20 cellular contexts compared by ENCODE assay signal in the genomic region with DNA sequence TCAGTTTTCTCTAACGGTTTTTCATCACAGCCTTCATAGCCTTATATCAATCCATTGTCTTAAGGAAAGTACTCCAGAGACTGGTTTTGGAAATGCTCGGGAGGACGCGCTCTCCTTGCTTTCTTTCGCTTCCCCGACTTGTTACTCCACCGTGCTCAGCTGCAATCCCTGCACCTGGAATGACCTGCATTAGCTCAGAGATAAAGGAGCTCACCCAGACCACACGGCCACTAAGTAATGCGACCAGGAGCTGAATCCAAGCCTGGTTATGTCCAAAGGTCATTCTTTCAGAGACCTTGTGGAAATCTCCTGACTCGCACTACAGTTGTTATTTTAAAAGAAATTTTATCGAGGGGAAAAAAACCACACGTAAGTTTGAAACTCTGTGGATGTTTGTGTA.
DNase-seq lines count a peak whose midpoint lies in the region; FAIRE-seq and TF ChIP-seq lines count a peak whose summit lies in the region.
"Had no signal": no experiment of that assay in that cellular context is flagged by ENCODE, and none has a peak within 500 bp of the region (broad histone marks: within the 10 kb centered on the region; RNA-seq: fewer than 3 reads in every experiment).

No MANE protein-coding gene starts in this region.

- H3K27me3 Mint-ChIP-seq in astrocyte (ENCODE audit: low read depth, unreplicated experiment) = no peaks in the 10 kb centered on the region

- H3K9me3 ChIP-seq in HUES48 (ENCODE audit: control insufficient read depth, insufficient read depth, low read length) (no peaks in the 10 kb centered on the region), astrocyte (ENCODE audit: insufficient read depth, low read depth, low read length) (no peaks in the 10 kb centered on the region), liver (ENCODE audit: control insufficient read depth in 4 of 4, low read length in 3 of 4) (no peaks in the 10 kb centered on the region), small intestine (ENCODE audit: control insufficient read depth, low read depth) (no peaks in the 10 kb centered on the region)
- H3K9me3 ChIP-seq in effector memory CD4-positive, alpha-beta T cell (ENCODE audit: control insufficient read depth, low read length) = no peaks in the 10 kb centered on the region
- H3K9me3 ChIP-seq: A549, BLaER1, HAP-1 had no signal

- H3K27ac ChIP-seq in HUES48 (ENCODE audit: low read depth, low read length) (peak overlapping the region; percentile 10), astrocyte (ENCODE audit: low read depth, low read length) (no peak overlapping the region), liver (ENCODE audit: low read depth in 1 of 2, low read length in 2 of 2) (peak overlapping the region; percentile 32 to 54), small intestine (ENCODE audit: low read depth in 1 of 2, low read length in 1 of 2) (no peak overlapping the region)
- H3K27ac ChIP-seq in effector memory CD4-positive, alpha-beta T cell (ENCODE audit: insufficient read depth, low read length, poor library complexity, severe bottlenecking) = no peak overlapping the region
- H3K27ac ChIP-seq: A549, BLaER1, RWPE1 had no signal

- H3K36me3 ChIP-seq in HUES48 (ENCODE audit: control insufficient read depth, insufficient read depth, low read length) (peaks cover 86% of the 10 kb centered on the region), astrocyte (ENCODE audit: insufficient read depth, low read length) (no peaks in the 10 kb centered on the region), liver (ENCODE audit: control insufficient read depth in 4 of 4, insufficient read depth in 3 of 4, low read depth in 1 of 4, low read length in 3 of 4) (peaks cover 0 to 2% (median 0%) of the 10 kb centered on the region in 4 donors), small intestine (ENCODE audit: control insufficient read depth in 2 of 2, insufficient read depth in 2 of 2, low read length in 2 of 2) (no peaks in the 10 kb centered on the region)
- H3K36me3 ChIP-seq in effector memory CD4-positive, alpha-beta T cell (ENCODE audit: control insufficient read depth, insufficient read depth, low read length) = peaks cover 4% of the 10 kb centered on the region
- H3K36me3 ChIP-seq: HAP-1 had no signal

- H3K36me3 Mint-ChIP-seq in astrocyte (ENCODE audit: low read depth, unreplicated experiment) = peaks cover 15% of the 10 kb centered on the region

- H2AFZ ChIP-seq in astrocyte (ENCODE audit: low read depth, low read length) = no peak overlapping the region

- no peaks in the 10 kb centered on the region for H3K4me1 ChIP-seq in HUES48 (ENCODE audit: control insufficient read depth, insufficient read depth, low read length)
- no peaks in the 10 kb centered on the region for H3K4me1 ChIP-seq in astrocyte (ENCODE audit: insufficient read depth, low read length)
- peaks cover 0 to 34% (median 14%) of the 10 kb centered on the region in 4 donors for H3K4me1 ChIP-seq in liver (ENCODE audit: control insufficient read depth in 4 of 4, insufficient read depth in 4 of 4, low read length in 3 of 4)
- no peaks in the 10 kb centered on the region for H3K4me1 ChIP-seq in small intestine (ENCODE audit: control insufficient read depth in 2 of 2, insufficient read depth in 1 of 2, low read depth in 1 of 2, low read length in 1 of 2)
- H3K4me1 ChIP-seq in effector memory CD4-positive, alpha-beta T cell (ENCODE audit: control insufficient read depth, insufficient read depth, low read length, poor library complexity, severe bottlenecking) = no peaks in the 10 kb centered on the region
- H3K4me1 ChIP-seq: A549, BLaER1, HAP-1 had no signal

- no peak overlapping the region for H3K4me3 ChIP-seq in HUES48 (ENCODE audit: low read depth, low read length)
- no peak overlapping the region for H3K4me3 ChIP-seq in astrocyte (ENCODE audit: insufficient read depth, low read depth, low read length)
- H3K4me3 ChIP-seq in liver (ENCODE audit: low read depth in 1 of 3, low read length in 3 of 3) = peak overlapping the region; percentile 31 to 74 (median 63)
- H3K4me3 ChIP-seq in small intestine (ENCODE audit: low read depth in 1 of 2, low read length in 2 of 2) = no peak overlapping the region
- H3K4me3 ChIP-seq in effector memory CD4-positive, alpha-beta T cell (ENCODE audit: insufficient read depth, low read depth, low read length, poor library complexity, severe bottlenecking) = no peak overlapping the region
- H3K4me3 ChIP-seq: A549, BLaER1, HAP-1, K562 had no signal

- H3K4me3 Mint-ChIP-seq in astrocyte (ENCODE audit: unreplicated experiment) = no peak overlapping the region
- H3K4me3 Mint-ChIP-seq: CD8-positive, alpha-beta T cell had no signal

- H3K79me2 ChIP-seq in astrocyte (ENCODE audit: insufficient read depth, low read length) = no peaks in the 10 kb centered on the region

- FAIRE-seq in astrocyte (lab: Jason Lieb, UNC) (no peak), small intestine (lab: Jason Lieb, UNC) (no peak), D721Med (lab: Jason Lieb, UNC) (no peak)
- FAIRE-seq: A549, HTR-8/SVneo, K562 had no signal

- peak in 1 of 2 donors; percentile 28 for TF ChIP-seq RAD21 in liver (IDR thresholded peaks at IDR 0.05)

- no peaks in the 10 kb centered on the region for H3K9me3 Mint-ChIP-seq in astrocyte (ENCODE audit: unreplicated experiment)
- H3K9me3 Mint-ChIP-seq: CD8-positive, alpha-beta T cell had no signal

- no peaks in the 10 kb centered on the region for H3K4me1 Mint-ChIP-seq in astrocyte (ENCODE audit: low read depth, unreplicated experiment)

- H3K4me2 ChIP-seq in astrocyte (ENCODE audit: low read length) = no peak overlapping the region
- H3K4me2 ChIP-seq: A549, BLaER1 had no signal

- H3K27me3 ChIP-seq in HUES48 (ENCODE audit: control insufficient read depth, insufficient read depth, low read length) (no peaks in the 10 kb centered on the region), astrocyte (ENCODE audit: insufficient read depth, low read length) (no peaks in the 10 kb centered on the region), liver (ENCODE audit: control insufficient read depth in 4 of 4, insufficient read depth in 4 of 4, low read length in 3 of 4) (no peaks in the 10 kb centered on the region), small intestine (ENCODE audit: control insufficient read depth in 2 of 2, insufficient read depth in 2 of 2, low read length in 2 of 2) (no peaks in the 10 kb centered on the region)
- no peaks in the 10 kb centered on the region for H3K27me3 ChIP-seq in effector memory CD4-positive, alpha-beta T cell (replicated peaks; ENCODE audit: control insufficient read depth, insufficient read depth, low read length, poor library complexity, severe bottlenecking)
- H3K27me3 ChIP-seq: BLaER1 had no signal

- WGBS in liver = 42% methylated on average over 12 of the region's 12 CpGs
- 23 to 68% (median 39%) methylated on average over 12 of the region's 12 CpGs for WGBS in small intestine, 3 donors

- H4K20me1 ChIP-seq in astrocyte (ENCODE audit: insufficient read depth, low read length) = no peaks in the 10 kb centered on the region
- H4K20me1 ChIP-seq: BLaER1 had no signal

- H3K27ac Mint-ChIP-seq in astrocyte (ENCODE audit: unreplicated experiment) = peak overlapping the region; percentile 38
- H3K27ac Mint-ChIP-seq: CD8-positive, alpha-beta T cell had no signal

- TF ChIP-seq CTCF in astrocyte (IDR thresholded peaks at IDR 0.05; ENCODE audit: insufficient read depth, low read depth, low read length) (no peak), liver (IDR thresholded peaks at IDR 0.05; ENCODE audit: low read depth, low read length, missing input control) (no peak), D721Med (IDR thresholded peaks at IDR 0.05; ENCODE audit: insufficient read depth, missing control alignments) (no peak)

- H3K9ac ChIP-seq in HUES48 (ENCODE audit: low read depth, low read length) = no peak overlapping the region
- no peak overlapping the region for H3K9ac ChIP-seq in astrocyte (ENCODE audit: low read length)
- H3K9ac ChIP-seq in liver (ENCODE audit: low read depth in 1 of 2, low read length in 2 of 2) = peak overlapping the region; percentile 64 to 80
- H3K9ac ChIP-seq: BLaER1 had no signal

- DNase-seq in astrocyte (ENCODE audit: low read depth) = no peak
- peak; percentile 65 for DNase-seq in small intestine
- DNase-seq in NCI-H526 (lab: John Stamatoyannopoulos, UW) = no peak
- DNase-seq in D721Med (ENCODE audit: insufficient read length, low spot score) = no peak
- DNase-seq in effector memory CD4-positive, alpha-beta T cell = no peak
- no peak for DNase-seq in GOT3 (lab: John Stamatoyannopoulos, UW)
- DNase-seq: CD8-positive, alpha-beta T cell; DND-41; NCI-H1105 treated with DMSO at 0.1 percent for 48 hours; NCI-H1694 treated with DMSO at 0.1 percent for 48 hours; NCI-H510A; NCI-H774 had no signal

TF ChIP-seq in liver, 16 proteins besides CTCF, POLR2A, EP300 and RAD21:
- TF ChIP-seq TAF1 (conservative IDR thresholded peaks at IDR 0.05) (peak; percentile 23), FOXA2 (IDR thresholded peaks at IDR 0.05) (no peak), RXRA (IDR thresholded peaks at IDR 0.05) (peak; percentile 66 to 95), SP1 (IDR thresholded peaks at IDR 0.05) (peak; percentile 74), HNF4G (IDR thresholded peaks at IDR 0.05) (peak; percentile 68), NR2F2 (IDR thresholded peaks at IDR 0.05) (no peak), REST (IDR thresholded peaks at IDR 0.05) (no peak), HNF4A (conservative IDR thresholded peaks at IDR 0.05) (peak; percentile 59 to 91)

Comparison
In these comparisons a context has a peak if more than half of its experiments do, and no peak if none do; other contexts are left out.
1. H3K27ac ChIP-seq: peak in HUES48 (single experiment) and liver (2 of 2); none in astrocyte (single experiment), small intestine (0 of 2) and effector memory CD4-positive, alpha-beta T cell (single experiment).
2. H3K4me3 ChIP-seq: peak in liver (3 of 3); none in HUES48 (single experiment), astrocyte (single experiment), small intestine (0 of 2) and effector memory CD4-positive, alpha-beta T cell (single experiment).
3. H3K9ac ChIP-seq: peak in liver (2 of 2); none in HUES48 (single experiment) and astrocyte (single experiment).